In the genomic region with DNA sequence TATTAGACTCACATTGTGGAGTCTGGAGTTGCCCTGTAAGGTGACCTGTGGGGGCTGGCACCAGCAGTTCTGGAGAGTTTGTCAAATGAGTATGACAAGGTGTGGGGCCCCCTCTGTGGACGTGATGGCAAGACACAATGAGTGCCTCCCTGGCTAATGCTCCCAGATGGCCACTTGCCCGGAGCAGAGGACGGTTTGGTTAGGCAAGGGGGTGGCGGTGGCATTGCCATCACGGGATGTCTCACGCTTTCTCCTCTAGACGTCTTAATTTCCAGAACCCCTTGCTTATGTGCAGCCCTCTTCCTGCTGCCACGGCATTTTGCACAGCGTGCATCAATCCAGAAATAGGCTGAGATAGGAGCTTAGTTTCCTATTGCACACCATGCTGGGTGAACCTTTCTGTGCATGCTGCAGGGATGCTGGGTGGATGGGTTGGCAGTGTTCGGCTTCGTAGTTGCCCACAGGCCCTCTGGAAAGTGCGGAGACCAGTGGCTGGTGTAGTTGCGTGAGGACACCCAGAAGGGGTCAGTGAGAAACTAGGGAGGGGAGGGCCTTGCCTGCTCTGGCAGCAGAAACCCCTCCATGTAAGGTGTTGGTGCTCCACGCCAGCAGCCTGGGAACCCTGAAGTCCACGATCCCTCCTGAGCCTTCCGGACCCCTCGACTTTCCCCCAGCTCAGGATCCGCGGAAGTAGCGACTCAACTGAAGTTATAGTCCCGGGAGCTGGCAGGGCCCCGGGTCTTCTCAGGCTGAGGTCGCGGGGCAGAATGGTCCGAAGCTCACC, we compare ENCODE assay signal across 9 cellular contexts. TPM values are rescaled to one million over a fixed set of nuclear protein-coding genes. Genes with fewer than 3 reads are reported as not detected.
DNase-seq lines count a peak whose midpoint lies in the region; ATAC-seq and TF ChIP-seq lines count a peak whose summit lies in the region.
"Had no signal": no experiment of that assay in that cellular context is flagged by ENCODE, and none has a peak within 500 bp of the region (broad histone marks: within the 10 kb centered on the region; RNA-seq: fewer than 3 reads in every experiment).

No MANE protein-coding gene starts in this region.

- peak overlapping the region; percentile 78 to 94 for H3K9ac ChIP-seq in duodenal mucosa (ENCODE audit: low read depth in 1 of 2, low read length in 2 of 2)

- H3K4me1 ChIP-seq in duodenal mucosa (ENCODE audit: control insufficient read depth in 1 of 2, insufficient read depth in 2 of 2, low read length in 2 of 2): peaks cover 23 to 25% of the 10 kb centered on the region in 2 donors

- TF ChIP-seq CTCF in type B pancreatic cell (conservative IDR thresholded peaks at IDR 0.05): no peak

- peak overlapping the region; percentile 87 for H3K4me3 Mint-ChIP-seq in T-helper 17 cell
- H3K4me3 Mint-ChIP-seq in memory B cell: peak overlapping the region; percentile 94
- H3K4me3 Mint-ChIP-seq in type B pancreatic cell: peak overlapping the region; percentile 98

- H3K4me3 ChIP-seq in duodenal mucosa (ENCODE audit: low read depth in 1 of 2, low read length in 2 of 2): peak overlapping the region; percentile 89 to 92

- H3K9me3 Mint-ChIP-seq in memory B cell (peaks cover 1% of the 10 kb centered on the region), type B pancreatic cell (no peaks in the 10 kb centered on the region)

- H3K36me3 ChIP-seq in duodenal mucosa (ENCODE audit: control insufficient read depth in 1 of 2, insufficient read depth in 2 of 2, low read length in 2 of 2): no peaks in the 10 kb centered on the region

- H3K27ac ChIP-seq in duodenal mucosa (ENCODE audit: low read depth, low read length): peak overlapping the region; percentile 89

- H3K27me3 ChIP-seq in duodenal mucosa (ENCODE audit: control insufficient read depth in 1 of 2, insufficient read depth in 2 of 2, low read length in 2 of 2): no peaks in the 10 kb centered on the region

- H3K36me3 Mint-ChIP-seq in T-helper 17 cell (ENCODE audit: low read depth) (no peaks in the 10 kb centered on the region), memory B cell (peaks cover 2% of the 10 kb centered on the region), type B pancreatic cell (peaks cover 8% of the 10 kb centered on the region)

- no peaks in the 10 kb centered on the region for H3K27me3 Mint-ChIP-seq in T-helper 17 cell
- no peaks in the 10 kb centered on the region for H3K27me3 Mint-ChIP-seq in memory B cell
- H3K27me3 Mint-ChIP-seq in type B pancreatic cell: peaks cover 5% of the 10 kb centered on the region

- peak; percentile 46 for DNase-seq in GM03348 (ENCODE audit: low spot score)
- DNase-seq in T-helper 17 cell: no peak
- DNase-seq in memory B cell (ENCODE audit: low spot score in 2 of 2): no peak
- DNase-seq in type B pancreatic cell (ENCODE audit: extremely low spot score, unreplicated experiment): no peak

- H3K4me1 Mint-ChIP-seq in T-helper 17 cell (peaks cover 27% of the 10 kb centered on the region), memory B cell (peaks cover 22% of the 10 kb centered on the region), type B pancreatic cell (ENCODE audit: unreplicated experiment) (peaks cover 29% of the 10 kb centered on the region)

- ATAC-seq in HG03045 (IDR thresholded peaks at IDR 0.05; ENCODE audit: unreplicated experiment) (peak; percentile 1), T-helper 17 cell (no peak), memory B cell (ENCODE audit: low read depth) (no peak), HG02870 (IDR thresholded peaks at IDR 0.05; ENCODE audit: unreplicated experiment) (no peak), HG02970 (IDR thresholded peaks at IDR 0.05; ENCODE audit: low FRiP score, unreplicated experiment) (no peak)

- H3K27ac Mint-ChIP-seq in T-helper 17 cell (peak overlapping the region; percentile 92), memory B cell (peak overlapping the region; percentile 100), type B pancreatic cell (peak overlapping the region; percentile 99)

- H3K9me3 ChIP-seq in T-helper 17 cell (ENCODE audit: control insufficient read depth, low read length, poor library complexity, severe bottlenecking) (no peaks in the 10 kb centered on the region), duodenal mucosa (ENCODE audit: control insufficient read depth in 1 of 2, low read length in 2 of 2) (no peaks in the 10 kb centered on the region)

RNA-seq across cellular contexts. Expression of gene LRP3, which starts 18.1 kb away (rescaled TPM):
- total RNA-seq in T-helper 17 cell: under 1 TPM in 1 of 2 donors, not detected in 1; 0.52 TPM
- 24.2 and 49.6 TPM in 2 replicates for total RNA-seq in type B pancreatic cell (ENCODE audit: low replicate concordance)

RNA-seq across cellular contexts. Expression of gene WDR88, which starts 44.2 kb away (rescaled TPM):
- total RNA-seq in T-helper 17 cell: not detected
- total RNA-seq in type B pancreatic cell (ENCODE audit: low replicate concordance): 0.45 TPM in 1 of 2 replicates, not detected in the other
- total RNA-seq: activated CD8-positive, alpha-beta memory T cell treated with anti-CD3 and anti-CD28 coated beads for 36 hours had no signal

RNA-seq across cellular contexts. Expression of gene SLC7A10, which starts 49.6 kb away (rescaled TPM):
- not detected for total RNA-seq in T-helper 17 cell
- total RNA-seq in type B pancreatic cell (ENCODE audit: low replicate concordance): 0.68 TPM in 1 of 2 replicates, not detected in the other
- total RNA-seq: activated CD8-positive, alpha-beta memory T cell treated with anti-CD3 and anti-CD28 coated beads for 36 hours had no signal

Comparison
In these comparisons a context has a peak if more than half of its experiments do, and no peak if none do; other contexts are left out.
1. RNA of gene LRP3, which starts 18.1 kb away (total RNA-seq): 24.2 to 49.6 TPM in type B pancreatic cell; 0.52 TPM in T-helper 17 cell; every median in the first group is over 10 times any median in the second.
2. Peak in every context shown above with its lines, with median percentiles within 50 percentile points of each other: H3K27ac Mint-ChIP-seq and H3K4me3 Mint-ChIP-seq.